Comparison of ENCODE assay signal across 19 cellular contexts in genomic region chr4:113457886-113458285, GRCh38.
DNase-seq lines count a peak whose midpoint lies in the region; ATAC-seq, FAIRE-seq and TF ChIP-seq lines count a peak whose summit lies in the region.
"Had no signal": no experiment of that assay in that cellular context is flagged by ENCODE, and none has a peak within 500 bp of the region (broad histone marks: within the 10 kb centered on the region; RNA-seq: fewer than 3 reads in every experiment).

No MANE protein-coding gene starts in this region.

- no peak for ATAC-seq in GM21786 (IDR thresholded peaks at IDR 0.05; ENCODE audit: unreplicated experiment)

- peak; percentile 5 for FAIRE-seq in GM12891 (lab: Jason Lieb, UNC)
- FAIRE-seq: GM12892 had no signal

- DNase-seq in GM12891 (ENCODE audit: insufficient read length, low spot score) (no peak), LHCN-M2 (ENCODE audit: low read depth) (peak; percentile 67), astrocyte of the hippocampus (ENCODE audit: low read depth, low spot score) (peak; percentile 40), myocyte (ENCODE audit: low read depth) (peak; percentile 88), pons (ENCODE audit: low spot score) (no peak), putamen (ENCODE audit: low spot score) (no peak)
- DNase-seq: ACHN, AML-193, DMS 273 treated with DMSO at 0.1 percent for 48 hours, GF-D8, MG63, NCI-H1092 treated with DMSO at 0.1 percent for 48 hours, NCI-H1694, NCI-H345, NCI-H526, RPMI8226, SIG-M5 had no signal

- TF ChIP-seq POLR2A in GM12891 (IDR thresholded peaks at IDR 0.05; ENCODE audit: low read depth, low read length) = no peak

TF ChIP-seq in GM12891, 5 proteins besides CTCF, POLR2A, EP300 and RAD21:
- no peak for TF ChIP-seq PAX5 (IDR thresholded peaks at IDR 0.05; ENCODE audit: insufficient read depth, low read length, severe bottlenecking)
- no peak for TF ChIP-seq TAF1 (IDR thresholded peaks at IDR 0.05; ENCODE audit: low read depth, low read length)
- no peak for TF ChIP-seq SPI1 (IDR thresholded peaks at IDR 0.05; ENCODE audit: low read depth, low read length)
- no peak for TF ChIP-seq POU2F2 (IDR thresholded peaks at IDR 0.05; ENCODE audit: low read depth, low read length)
- no peak for TF ChIP-seq POLR2AphosphoS5 (IDR thresholded peaks at IDR 0.05; ENCODE audit: low read depth, low read length)

Comparison
In these comparisons a context has a peak if more than half of its experiments do, and no peak if none do; other contexts are left out.
1. DNase-seq: peak in LHCN-M2 (single experiment), astrocyte of the hippocampus (single experiment) and myocyte (single experiment); none in GM12891 (single experiment), pons (single experiment) and putamen (single experiment).